ENCODE assay signal across 4 cellular contexts in the genomic region with DNA sequence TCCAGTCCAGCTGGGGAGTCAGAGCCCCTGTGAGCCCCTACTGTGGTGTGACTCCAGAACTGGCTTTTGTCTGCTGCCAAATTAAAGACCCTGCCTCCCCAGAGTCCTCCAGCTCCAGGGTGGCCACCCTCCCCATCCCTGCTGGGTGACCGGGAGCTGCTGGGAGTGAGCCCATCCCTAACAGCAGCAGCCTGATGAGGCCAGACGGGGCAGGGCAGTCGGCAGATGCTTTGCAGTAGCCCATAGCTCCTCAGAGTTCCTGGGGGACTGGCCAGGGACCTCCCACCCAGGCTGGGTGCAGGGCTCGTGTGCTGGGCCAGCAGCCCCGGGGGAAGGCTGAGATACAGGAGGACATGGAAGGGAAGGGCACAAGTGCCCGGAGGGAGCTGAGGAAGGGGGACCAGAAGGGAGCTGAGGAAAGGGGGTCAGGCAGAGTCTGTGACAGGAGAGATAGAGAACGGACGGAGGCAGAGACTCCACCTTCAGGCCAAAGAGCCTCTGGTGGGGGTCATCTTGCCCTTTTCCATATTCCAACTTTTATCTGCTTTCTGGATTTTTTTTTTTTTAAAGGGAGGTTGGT.
TF ChIP-seq lines count a peak whose summit lies in the region.

No MANE protein-coding gene starts in this region.

TF ChIP-seq in A549, 52 proteins besides CTCF, POLR2A, EP300 and RAD21:
- TF ChIP-seq HOXA7 (CRISPR knock-in tag; IDR thresholded peaks at IDR 0.05) (no peak), CHD2 (IDR thresholded peaks at IDR 0.05; ENCODE audit: low read length, partially characterized antibody) (no peak), GATA3 (IDR thresholded peaks at IDR 0.05; ENCODE audit: borderline replicate concordance) (no peak), POLR2AphosphoS2 (conservative IDR thresholded peaks at IDR 0.05; ENCODE audit: low read length) (no peak), ZFP36 (IDR thresholded peaks at IDR 0.05; ENCODE audit: borderline replicate concordance, partially characterized antibody) (no peak), HDAC2 (IDR thresholded peaks at IDR 0.05) (no peak), HOXB13 (CRISPR knock-in tag; IDR thresholded peaks at IDR 0.05; ENCODE audit: low read depth) (no peak), MAZ (IDR thresholded peaks at IDR 0.05; ENCODE audit: borderline replicate concordance, low read depth, low read length) (no peak), MAFK (IDR thresholded peaks at IDR 0.05; ENCODE audit: partially characterized antibody) (no peak), CBX2 (IDR thresholded peaks at IDR 0.05; ENCODE audit: borderline replicate concordance, low read depth) (no peak), RARB (CRISPR knock-in tag; IDR thresholded peaks at IDR 0.05) (no peak), FOSB (CRISPR knock-in tag; IDR thresholded peaks at IDR 0.05) (no peak), EHF (CRISPR knock-in tag; IDR thresholded peaks at IDR 0.05) (no peak)
- TF ChIP-seq, protein P1, sequence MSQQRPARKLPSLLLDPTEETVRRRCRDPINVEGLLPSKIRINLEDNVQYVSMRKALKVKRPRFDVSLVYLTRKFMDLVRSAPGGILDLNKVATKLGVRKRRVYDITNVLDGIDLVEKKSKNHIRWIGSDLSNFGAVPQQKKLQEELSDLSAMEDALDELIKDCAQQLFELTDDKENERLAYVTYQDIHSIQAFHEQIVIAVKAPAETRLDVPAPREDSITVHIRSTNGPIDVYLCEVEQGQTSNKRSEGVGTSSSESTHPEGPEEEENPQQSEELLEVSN (IDR thresholded peaks at IDR 0.05; ENCODE audit: borderline replicate concordance, low read depth) = no peak
- TF ChIP-seq, protein P2, sequence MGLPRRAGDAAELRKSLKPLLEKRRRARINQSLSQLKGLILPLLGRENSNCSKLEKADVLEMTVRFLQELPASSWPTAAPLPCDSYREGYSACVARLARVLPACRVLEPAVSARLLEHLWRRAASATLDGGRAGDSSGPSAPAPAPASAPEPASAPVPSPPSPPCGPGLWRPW (IDR thresholded peaks at IDR 0.05) = no peak

TF ChIP-seq in HCT116, 20 proteins besides CTCF, POLR2A, EP300 and RAD21:
- no peak for TF ChIP-seq EZH2phosphoT487 (IDR thresholded peaks at IDR 0.05; ENCODE audit: borderline replicate concordance)
- TF ChIP-seq ZNF274 (IDR thresholded peaks at IDR 0.05; ENCODE audit: low read depth, low read length) = no peak
- TF ChIP-seq SP1 (IDR thresholded peaks at IDR 0.05; ENCODE audit: low read depth) = no peak

TF ChIP-seq in H1, 55 proteins besides CTCF, POLR2A, EP300 and RAD21:
- TF ChIP-seq ZNF274 (IDR thresholded peaks at IDR 0.05; ENCODE audit: borderline replicate concordance, extremely low read depth, low read length) = no peak
- no peak for TF ChIP-seq USF2 (IDR thresholded peaks at IDR 0.05; ENCODE audit: low read length)
- no peak for TF ChIP-seq EZH2 (IDR thresholded peaks at IDR 0.05; ENCODE audit: low read depth, low read length, severe bottlenecking)
- TF ChIP-seq KDM4A (IDR thresholded peaks at IDR 0.05; ENCODE audit: low read depth, low read length, severe bottlenecking) = no peak
- TF ChIP-seq CHD1 (IDR thresholded peaks at IDR 0.05; ENCODE audit: low read depth, low read length) = no peak
- no peak for TF ChIP-seq TAF7 (optimal IDR thresholded peaks at IDR 0.05; ENCODE audit: borderline replicate concordance, low read depth, low read length)
- no peak for TF ChIP-seq SIX5 (IDR thresholded peaks at IDR 0.05; ENCODE audit: low read depth, low read length)
- TF ChIP-seq, protein P3, sequence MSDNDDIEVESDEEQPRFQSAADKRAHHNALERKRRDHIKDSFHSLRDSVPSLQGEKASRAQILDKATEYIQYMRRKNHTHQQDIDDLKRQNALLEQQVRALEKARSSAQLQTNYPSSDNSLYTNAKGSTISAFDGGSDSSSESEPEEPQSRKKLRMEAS (IDR thresholded peaks at IDR 0.05) = no peak
- TF ChIP-seq SAP30 (IDR thresholded peaks at IDR 0.05; ENCODE audit: insufficient read depth, insufficient replicate concordance, low read length) = no peak
- no peak for TF ChIP-seq KDM5A (IDR thresholded peaks at IDR 0.05; ENCODE audit: low read length)
- no peak for TF ChIP-seq RNF2 (IDR thresholded peaks at IDR 0.05; ENCODE audit: borderline replicate concordance, low read depth, low read length, missing control alignments, poor library complexity, severe bottlenecking)
- no peak for TF ChIP-seq BCL11A (IDR thresholded peaks at IDR 0.05; ENCODE audit: low read depth in 2 of 2, low read length in 2 of 2)
- no peak for TF ChIP-seq SIRT6 (IDR thresholded peaks at IDR 0.05; ENCODE audit: low read length)
- no peak for TF ChIP-seq SRF (IDR thresholded peaks at IDR 0.05; ENCODE audit: low read depth, low read length)
- no peak for TF ChIP-seq BACH1 (IDR thresholded peaks at IDR 0.05; ENCODE audit: low read length)
- TF ChIP-seq PHF8 (conservative IDR thresholded peaks at IDR 0.05; ENCODE audit: low read depth, low read length) = no peak
TF ChIP-seq in H1: peak in this region for 0.

TF ChIP-seq in neural cell, 6 proteins besides CTCF, POLR2A, EP300 and RAD21:
- TF ChIP-seq MXI1 (conservative IDR thresholded peaks at IDR 0.05; ENCODE audit: poor library complexity, severe bottlenecking) = no peak
- no peak for TF ChIP-seq SMC3 (conservative IDR thresholded peaks at IDR 0.05; ENCODE audit: poor library complexity)
- no peak for TF ChIP-seq POLR2AphosphoS5 (IDR thresholded peaks at IDR 0.05)
- no peak for TF ChIP-seq TAF1 (IDR thresholded peaks at IDR 0.05; ENCODE audit: low read depth)
- no peak for TF ChIP-seq EZH2 (IDR thresholded peaks at IDR 0.05; ENCODE audit: borderline replicate concordance, insufficient read depth, low read length, poor library complexity, severe bottlenecking)
- TF ChIP-seq, protein P4, sequence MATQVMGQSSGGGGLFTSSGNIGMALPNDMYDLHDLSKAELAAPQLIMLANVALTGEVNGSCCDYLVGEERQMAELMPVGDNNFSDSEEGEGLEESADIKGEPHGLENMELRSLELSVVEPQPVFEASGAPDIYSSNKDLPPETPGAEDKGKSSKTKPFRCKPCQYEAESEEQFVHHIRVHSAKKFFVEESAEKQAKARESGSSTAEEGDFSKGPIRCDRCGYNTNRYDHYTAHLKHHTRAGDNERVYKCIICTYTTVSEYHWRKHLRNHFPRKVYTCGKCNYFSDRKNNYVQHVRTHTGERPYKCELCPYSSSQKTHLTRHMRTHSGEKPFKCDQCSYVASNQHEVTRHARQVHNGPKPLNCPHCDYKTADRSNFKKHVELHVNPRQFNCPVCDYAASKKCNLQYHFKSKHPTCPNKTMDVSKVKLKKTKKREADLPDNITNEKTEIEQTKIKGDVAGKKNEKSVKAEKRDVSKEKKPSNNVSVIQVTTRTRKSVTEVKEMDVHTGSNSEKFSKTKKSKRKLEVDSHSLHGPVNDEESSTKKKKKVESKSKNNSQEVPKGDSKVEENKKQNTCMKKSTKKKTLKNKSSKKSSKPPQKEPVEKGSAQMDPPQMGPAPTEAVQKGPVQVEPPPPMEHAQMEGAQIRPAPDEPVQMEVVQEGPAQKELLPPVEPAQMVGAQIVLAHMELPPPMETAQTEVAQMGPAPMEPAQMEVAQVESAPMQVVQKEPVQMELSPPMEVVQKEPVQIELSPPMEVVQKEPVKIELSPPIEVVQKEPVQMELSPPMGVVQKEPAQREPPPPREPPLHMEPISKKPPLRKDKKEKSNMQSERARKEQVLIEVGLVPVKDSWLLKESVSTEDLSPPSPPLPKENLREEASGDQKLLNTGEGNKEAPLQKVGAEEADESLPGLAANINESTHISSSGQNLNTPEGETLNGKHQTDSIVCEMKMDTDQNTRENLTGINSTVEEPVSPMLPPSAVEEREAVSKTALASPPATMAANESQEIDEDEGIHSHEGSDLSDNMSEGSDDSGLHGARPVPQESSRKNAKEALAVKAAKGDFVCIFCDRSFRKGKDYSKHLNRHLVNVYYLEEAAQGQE (IDR thresholded peaks at IDR 0.05; ENCODE audit: borderline replicate concordance) = no peak
TF ChIP-seq in neural cell: peak in this region for 0.
